Comparison of ENCODE assay signal across 16 cellular contexts in the genomic region with DNA sequence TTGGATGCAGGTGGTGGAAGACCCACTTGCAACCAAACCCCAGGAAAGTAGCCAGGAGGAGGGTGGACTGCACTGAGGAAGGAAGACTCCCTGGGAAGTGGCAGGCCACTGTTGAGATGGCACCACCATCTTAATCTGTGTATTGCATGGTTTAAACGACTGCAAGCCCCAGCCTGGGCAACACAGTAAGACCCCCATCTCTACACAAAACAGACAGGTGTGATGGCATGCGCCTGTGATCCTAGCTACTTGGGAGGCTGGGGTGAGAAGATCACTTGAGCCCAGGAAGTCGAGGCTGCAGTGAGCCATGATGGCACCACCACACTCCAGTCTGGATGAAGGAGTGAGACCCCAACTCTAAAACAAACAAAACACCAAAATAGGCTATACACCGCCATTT. TPM values are rescaled to one million over a fixed set of nuclear protein-coding genes. Genes with fewer than 3 reads are reported as not detected.
DNase-seq lines count a peak whose midpoint lies in the region; ATAC-seq and TF ChIP-seq lines count a peak whose summit lies in the region.
"Had no signal": no experiment of that assay in that cellular context is flagged by ENCODE, and none has a peak within 500 bp of the region (broad histone marks: within the 10 kb centered on the region; RNA-seq: fewer than 3 reads in every experiment).

No MANE protein-coding gene starts in this region.

- peaks cover 38% of the 10 kb centered on the region for H3K4me1 Mint-ChIP-seq in activated naive CD4-positive, alpha-beta T cell treated with anti-CD3 and anti-CD28 coated beads, Interleukin-2, amount 10 ng/mL, durations not matched to agents 7 days and 5 days

- H3K4me3 ChIP-seq in spleen (no peak overlapping the region), coronary artery (no peak overlapping the region)
- H3K4me3 ChIP-seq: A549, BLaER1, GM12878 had no signal

- H3K36me3 ChIP-seq in spleen, result peaks cover 5 to 36% (median 31%) of the 10 kb centered on the region in 6 donors

- TF ChIP-seq POLR2A in spleen (IDR thresholded peaks at IDR 0.05), result no peak

- H3K4me1 ChIP-seq in spleen, result peaks cover 0 to 15% (median 9%) of the 10 kb centered on the region in 6 donors
- H3K4me1 ChIP-seq: A549 had no signal

- TF ChIP-seq CTCF in VCaP (conservative IDR thresholded peaks at IDR 0.05) (no peak), spleen (IDR thresholded peaks at IDR 0.05 in 8 of 11, conservative IDR thresholded peaks at IDR 0.05 in 3 of 11) (no peak), coronary artery (IDR thresholded peaks at IDR 0.05) (no peak)

- H3K27ac ChIP-seq in VCaP, result peak overlapping the region; percentile 44; the same call in 1 of the 2 replicates
- peak overlapping the region in 1 of 8 donors; percentile 1 for H3K27ac ChIP-seq in spleen
- no peak overlapping the region for H3K27ac ChIP-seq in coronary artery
- H3K27ac ChIP-seq: 22Rv1, A549, BLaER1 had no signal

- intact Hi-C loops in spleen (cut with DNase I; ENCODE audit: low total_unique reads), result no loop called here

- no peak overlapping the region for H3K4me3 Mint-ChIP-seq in activated naive CD4-positive, alpha-beta T cell treated with anti-CD3 and anti-CD28 coated beads, Interleukin-2, amount 10 ng/mL, durations not matched to agents 7 days and 5 days
- H3K4me3 Mint-ChIP-seq: H9 had no signal

- ATAC-seq in GM21423 (IDR thresholded peaks at IDR 0.05; ENCODE audit: unreplicated experiment), result no peak
- ATAC-seq: A549, GM12878 had no signal

- no peaks in the 10 kb centered on the region for H3K9me3 Mint-ChIP-seq in activated naive CD4-positive, alpha-beta T cell treated with anti-CD3 and anti-CD28 coated beads, Interleukin-2, amount 10 ng/mL, durations not matched to agents 7 days and 5 days
- H3K9me3 Mint-ChIP-seq: CD14-positive monocyte; CD4-positive, alpha-beta memory T cell; H9 had no signal

- H3K9me3 ChIP-seq in spleen, result no peaks in the 10 kb centered on the region
- H3K9me3 ChIP-seq: A549 had no signal

- H3K36me3 Mint-ChIP-seq in activated naive CD4-positive, alpha-beta T cell treated with anti-CD3 and anti-CD28 coated beads, Interleukin-2, amount 10 ng/mL, durations not matched to agents 7 days and 5 days, result peaks cover 29% of the 10 kb centered on the region

- no peaks in the 10 kb centered on the region for H3K27me3 Mint-ChIP-seq in activated naive CD4-positive, alpha-beta T cell treated with anti-CD3 and anti-CD28 coated beads, Interleukin-2, amount 10 ng/mL, durations not matched to agents 7 days and 5 days
- H3K27me3 Mint-ChIP-seq: CD4-positive, alpha-beta memory T cell had no signal

- no peak overlapping the region for H3K27ac Mint-ChIP-seq in activated naive CD4-positive, alpha-beta T cell treated with anti-CD3 and anti-CD28 coated beads, Interleukin-2, amount 10 ng/mL, durations not matched to agents 7 days and 5 days
- H3K27ac Mint-ChIP-seq: H9 had no signal

- WGBS in spleen, 5 donors, result 84 to 92% (median 91%) methylated on average over 4 of the region's 4 CpGs

- CTCF ChIA-PET in activated naive CD4-positive, alpha-beta T cell treated with anti-CD3 and anti-CD28 coated beads, Interleukin-2, amount 10 ng/mL, durations not matched to agents 7 days and 5 days (lab: Charles Lee), result interaction anchor here (1.1 to 1.9 kb wide), 4 partner anchors 16 to 47 kb away, joined by 3 to 5 read pairs (median 4); no protein-coding TSS in a partner anchor

- DNase-seq in activated naive CD4-positive, alpha-beta T cell treated with anti-CD3 and anti-CD28 coated beads, Interleukin-2, amount 10 ng/mL, durations not matched to agents 7 days and 5 days, result peak; percentile 10
- no peak for DNase-seq in activated naive CD4-positive, alpha-beta T cell treated with Interleukin-2 at 50 U/mL for 16 hours
- DNase-seq in spleen (peak; percentile 11), coronary artery (ENCODE audit: low spot score) (no peak)
- DNase-seq: CD4-positive, alpha-beta memory T cell; DMS79 treated with DMSO at 0.1 percent for 48 hours; EL; H9 had no signal

- H3K27me3 ChIP-seq in spleen (replicated peaks in 1 of 7), result no peaks in the 10 kb centered on the region
- H3K27me3 ChIP-seq: BLaER1 had no signal

RNA-seq across cellular contexts. Expression of gene BCL7B, which starts 9.7 kb away (rescaled TPM):
- total RNA-seq in spleen, result 10 to 100 TPM; 43.6 to 79.2 (median 66.5) TPM
- polyA plus RNA-seq in spleen, result 10 to 100 TPM; 40.1 to 64.3 (median 43.2) TPM

RNA-seq across cellular contexts. Expression of gene TBL2, which starts 11.2 kb away (rescaled TPM):
- 10 to 100 TPM; 20.5 to 31.2 (median 29.3) TPM for total RNA-seq in spleen
- 10 to 100 TPM in 1 of 3 donors, 1 to 10 TPM in 2; 8.1 to 11.2 (median 9.2) TPM for polyA plus RNA-seq in spleen

RNA-seq across cellular contexts. Expression of gene BAZ1B, which starts 45.0 kb away (rescaled TPM):
- 10 to 100 TPM; 47.9 to 61.4 (median 56.4) TPM for total RNA-seq in spleen
- 10 to 100 TPM in 2 of 3 donors, 1 to 10 TPM in 1; 9.2 to 22.3 (median 10.9) TPM for polyA plus RNA-seq in spleen

RNA-seq across cellular contexts. Expression of gene MLXIPL, which starts 57.2 kb away (rescaled TPM):
- under 1 TPM in 1 of 7 donors, not detected in 6; 0.23 TPM for total RNA-seq in spleen
- polyA plus RNA-seq in spleen, result under 1 TPM; 0.09 to 0.20 (median 0.13) TPM
- total RNA-seq: CD4-positive, alpha-beta memory T cell; G401 had no signal
- polyA plus RNA-seq: CD4-positive, alpha-beta memory T cell; GM12878 had no signal

Comparison
In these comparisons a context has a peak if more than half of its experiments do, and no peak if none do; other contexts are left out.
1. DNase-seq: peak in activated naive CD4-positive, alpha-beta T cell treated with anti-CD3 and anti-CD28 coated beads, Interleukin-2, amount 10 ng/mL, durations not matched to agents 7 days and 5 days (single experiment) and spleen (single experiment); none in activated naive CD4-positive, alpha-beta T cell treated with Interleukin-2 at 50 U/mL for 16 hours (single experiment) and coronary artery (single experiment).